ENCODE assay signal across 21 cellular contexts in the genomic region with DNA sequence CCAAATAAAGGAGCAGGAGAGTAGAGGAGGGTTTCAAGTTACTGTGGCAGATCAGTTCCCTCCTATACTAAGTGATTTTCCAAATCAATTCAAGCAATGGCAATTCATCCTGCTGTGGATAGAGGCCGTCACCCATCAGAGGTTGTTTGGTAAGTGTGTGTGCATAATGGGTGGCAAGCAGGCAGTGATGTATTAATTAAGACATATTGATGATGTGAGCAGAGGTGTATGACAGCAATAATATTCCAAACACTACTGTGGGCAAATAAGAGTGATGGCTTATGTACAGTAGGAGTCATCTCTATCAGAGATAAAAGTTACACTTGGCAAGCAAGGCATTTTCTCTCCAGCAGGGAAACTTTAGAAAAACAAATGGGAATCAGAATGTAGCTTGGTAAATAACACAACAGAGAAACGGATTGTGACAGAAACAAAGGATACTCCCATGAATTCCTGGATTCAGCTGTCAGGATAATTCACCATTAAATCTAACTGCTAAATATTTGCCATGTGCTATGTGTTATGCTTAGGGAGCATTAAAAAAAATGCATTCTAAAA.
"Had no signal": no experiment of that assay in that cellular context is flagged by ENCODE, and none has a peak within 500 bp of the region (broad histone marks: within the 10 kb centered on the region; RNA-seq: fewer than 3 reads in every experiment).

No MANE protein-coding gene starts in this region.

- H3K36me3 Mint-ChIP-seq: activated naive CD8-positive, alpha-beta T cell treated with anti-CD3 and anti-CD28 coated beads, Interleukin-2, amount 10 ng/mL, durations not matched to agents 7 days and 5 days; memory B cell; natural killer cell; stimulated activated memory B cell treated with anti-CD40 and anti-IgM and Interleukin-4, amounts not matched to agents 10 μg/mL and 1 μg/mL and 100 μg/mL, for 72 hours had no signal

- H3K27me3 ChIP-seq: brain microvascular endothelial cell, esophagus squamous epithelium, thyroid gland had no signal

- ATAC-seq: activated T-cell treated with anti-CD3 and anti-CD28 coated beads, Interleukin-2, amount 50 U/mL, for 72 hours; left ventricle myocardium superior; natural killer cell; stimulated activated memory B cell treated with anti-CD40 and anti-IgM and Interleukin-4, amounts not matched to agents 10 μg/mL and 1 μg/mL and 100 μg/mL, for 72 hours had no signal

- H3K27me3 Mint-ChIP-seq: activated CD4-positive, alpha-beta T cell treated with anti-CD3 and anti-CD28 coated beads, Interleukin-2, amount 10 ng/mL, durations not matched to agents 7 days and 5 days; activated naive CD8-positive, alpha-beta T cell treated with anti-CD3 and anti-CD28 coated beads, Interleukin-2, amount 10 ng/mL, durations not matched to agents 7 days and 5 days; central memory CD8-positive, alpha-beta T cell; memory B cell; stimulated activated memory B cell treated with anti-CD40 and anti-IgM and Interleukin-4, amounts not matched to agents 10 μg/mL and 1 μg/mL and 100 μg/mL, for 72 hours had no signal

- H3K36me3 ChIP-seq: brain microvascular endothelial cell, esophagus squamous epithelium, thyroid gland had no signal

- FAIRE-seq: endothelial cell of umbilical vein had no signal

- H3K9me3 ChIP-seq: esophagus squamous epithelium, thyroid gland had no signal

- H3K4me1 ChIP-seq: thyroid gland had no signal

- H3K4me3 ChIP-seq: coronary artery, esophagus squamous epithelium, thyroid gland had no signal

- H3K27ac ChIP-seq: brain microvascular endothelial cell, coronary artery, esophagus squamous epithelium, thyroid gland had no signal

- H3K27ac Mint-ChIP-seq: activated CD4-positive, alpha-beta T cell treated with anti-CD3 and anti-CD28 coated beads, Interleukin-2, amount 10 ng/mL, durations not matched to agents 7 days and 5 days; activated naive CD8-positive, alpha-beta T cell treated with anti-CD3 and anti-CD28 coated beads, Interleukin-2, amount 10 ng/mL, durations not matched to agents 7 days and 5 days; activated T-cell treated with anti-CD3 and anti-CD28 coated beads, Interleukin-2, amount 50 U/mL, for 72 hours; memory B cell; natural killer cell; stimulated activated memory B cell treated with anti-CD40 and anti-IgM and Interleukin-4, amounts not matched to agents 10 μg/mL and 1 μg/mL and 100 μg/mL, for 72 hours had no signal

- H3K4me1 Mint-ChIP-seq: central memory CD8-positive, alpha-beta T cell; memory B cell; stimulated activated memory B cell treated with anti-CD40 and anti-IgM and Interleukin-4, amounts not matched to agents 10 μg/mL and 1 μg/mL and 100 μg/mL, for 72 hours had no signal

- H3K4me3 Mint-ChIP-seq: activated CD4-positive, alpha-beta T cell treated with anti-CD3 and anti-CD28 coated beads, Interleukin-2, amount 10 ng/mL, durations not matched to agents 7 days and 5 days; activated naive CD8-positive, alpha-beta T cell treated with anti-CD3 and anti-CD28 coated beads, Interleukin-2, amount 10 ng/mL, durations not matched to agents 7 days and 5 days; activated T-cell treated with anti-CD3 and anti-CD28 coated beads, Interleukin-2, amount 50 U/mL, for 72 hours; central memory CD8-positive, alpha-beta T cell; memory B cell; natural killer cell; stimulated activated memory B cell treated with anti-CD40 and anti-IgM and Interleukin-4, amounts not matched to agents 10 μg/mL and 1 μg/mL and 100 μg/mL, for 72 hours had no signal

- H3K9me3 Mint-ChIP-seq: activated CD4-positive, alpha-beta T cell treated with anti-CD3 and anti-CD28 coated beads, Interleukin-2, amount 10 ng/mL, durations not matched to agents 7 days and 5 days; activated naive CD8-positive, alpha-beta T cell treated with anti-CD3 and anti-CD28 coated beads, Interleukin-2, amount 10 ng/mL, durations not matched to agents 7 days and 5 days; activated T-cell treated with anti-CD3 and anti-CD28 coated beads, Interleukin-2, amount 50 U/mL, for 72 hours; central memory CD8-positive, alpha-beta T cell; memory B cell; natural killer cell; stimulated activated memory B cell treated with anti-CD40 and anti-IgM and Interleukin-4, amounts not matched to agents 10 μg/mL and 1 μg/mL and 100 μg/mL, for 72 hours had no signal

- DNase-seq: activated CD4-positive, alpha-beta T cell treated with anti-CD3 and anti-CD28 coated beads, Interleukin-2, amount 10 ng/mL, durations not matched to agents 7 days and 5 days; activated CD8-positive, alpha-beta memory T cell treated with anti-CD3 and anti-CD28 coated beads, Interleukin-2, amount 50 U/mL, for 48 hours; activated gamma-delta T cell treated with Interleukin-2 at 50 U/mL for 16 hours; activated naive CD8-positive, alpha-beta T cell treated with anti-CD3 and anti-CD28 coated beads, Interleukin-2, amount 10 ng/mL, durations not matched to agents 7 days and 5 days; activated T-cell treated with anti-CD3 and anti-CD28 coated beads, Interleukin-2, amount 50 U/mL, for 72 hours; anterior cingulate cortex; brain microvascular endothelial cell; effector CD4-positive, alpha-beta T cell; esophagus squamous epithelium; foreskin fibroblast; hippocampal formation; left ventricle myocardium superior; natural killer cell; retina; stimulated activated CD4-positive, alpha-beta T cell treated with anti-CD3 and anti-CD28 coated beads, Interleukin-2, amount 100 ng/mL, for 48 hours; thyroid gland had no signal
